In the genomic region with DNA sequence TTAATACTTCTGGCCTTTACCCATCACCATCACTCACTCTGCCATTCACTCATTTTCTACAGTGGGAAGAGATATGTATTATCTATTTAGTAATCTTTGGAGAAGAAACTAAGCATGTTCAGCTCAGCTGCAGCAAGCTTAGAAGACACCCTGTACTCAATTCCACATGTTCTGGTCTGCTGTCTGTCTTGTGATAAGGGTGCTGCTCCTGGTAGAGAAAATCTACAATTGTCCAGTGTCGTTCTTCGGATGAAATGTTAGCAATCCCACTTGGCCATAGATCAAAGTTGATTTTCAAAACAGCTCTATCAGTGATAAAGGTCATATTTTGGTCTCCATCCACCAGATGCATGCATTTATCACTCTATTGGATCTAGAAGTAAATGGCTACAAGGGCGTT, we compare ENCODE assay signal across 6 cellular contexts.
"Had no signal": no experiment of that assay in that cellular context is flagged by ENCODE, and none has a peak within 500 bp of the region (broad histone marks: within the 10 kb centered on the region; RNA-seq: fewer than 3 reads in every experiment).

No MANE protein-coding gene starts in this region.

- ATAC-seq: K562 had no signal

- H3K27ac ChIP-seq: HL-60 had no signal

- H3K27me3 Mint-ChIP-seq: IgD-negative memory B cell had no signal

- H3K4me3 ChIP-seq: K562 had no signal

- H3K27ac Mint-ChIP-seq: IgD-negative memory B cell had no signal

- DNase-seq: IMR-90, KBM-7 had no signal

- H3K36me3 Mint-ChIP-seq: IgD-negative memory B cell had no signal

- FAIRE-seq: HTR-8/SVneo, K562 had no signal
